ENCODE assay signal across 39 cellular contexts in the genomic region with DNA sequence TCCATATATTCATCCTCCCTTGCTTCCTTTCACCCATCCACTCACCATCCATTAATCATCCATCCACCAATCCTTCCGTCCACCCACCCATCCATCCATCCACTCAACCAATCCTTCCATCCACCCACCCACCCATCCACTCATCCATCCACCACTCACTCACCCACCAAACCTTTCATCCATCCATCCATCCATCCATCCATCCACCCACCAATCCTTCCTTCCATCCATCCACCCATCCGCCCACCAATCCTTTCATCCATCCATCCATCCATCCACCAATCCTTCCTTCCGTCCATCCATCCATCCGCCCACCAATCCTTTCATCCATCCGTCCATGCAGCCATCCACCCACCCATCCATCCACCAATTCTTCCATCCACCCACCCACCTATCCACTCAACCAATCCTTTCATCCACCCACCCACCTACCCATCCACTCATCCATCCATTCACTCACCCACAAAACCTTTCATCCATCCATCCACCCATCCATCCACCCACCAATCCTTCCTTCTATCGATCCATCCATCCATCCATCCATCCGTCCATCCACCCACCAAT. TPM values are rescaled to one million over a fixed set of nuclear protein-coding genes. Genes with fewer than 3 reads are reported as not detected.
"Had no signal": no experiment of that assay in that cellular context is flagged by ENCODE, and none has a peak within 500 bp of the region (broad histone marks: within the 10 kb centered on the region; RNA-seq: fewer than 3 reads in every experiment).

No MANE protein-coding gene starts in this region.

- H3K4me3 ChIP-seq: adrenal gland, body of pancreas, breast epithelium had no signal

- ATAC-seq: activated CD8-positive, alpha-beta T cell treated with anti-CD3 and anti-CD28 coated beads for 36 hours; activated naive CD4-positive, alpha-beta T cell treated with anti-CD3 and anti-CD28 coated beads, Interleukin-2, amount 50 U/mL, for 72 hours; activated T-cell treated with anti-CD3 and anti-CD28 coated beads, Interleukin-2, amount 50 U/mL, for 4 hours; activated T-cell treated with anti-CD3 and anti-CD28 coated beads, Interleukin-2, amount 50 U/mL, for 72 hours; activated T-helper 17 cell treated with anti-CD3 and anti-CD28 coated beads, Interleukin-2, amount 50 U/mL, for 72 hours; body of pancreas had no signal

- H3K4me3 Mint-ChIP-seq: activated B cell treated with CpG ODN at 0.5 μM for 24 hours; activated CD4-positive, alpha-beta memory T cell treated with anti-CD3 and anti-CD28 coated beads for 36 hours; activated CD4-positive, alpha-beta T cell treated with anti-CD3 and anti-CD28 coated beads, Interleukin-2, amount 10 ng/mL, durations not matched to agents 24 days and 14 days; activated CD8-positive, alpha-beta T cell treated with anti-CD3 and anti-CD28 coated beads for 36 hours; activated naive CD4-positive, alpha-beta T cell treated with anti-CD3 and anti-CD28 coated beads for 36 hours; activated naive CD8-positive, alpha-beta T cell treated with anti-CD3 and anti-CD28 coated beads for 36 hours; activated T-cell treated with anti-CD3 and anti-CD28 coated beads, Interleukin-2, amount 50 U/mL, for 4 hours; activated T-cell treated with anti-CD3 and anti-CD28 coated beads, Interleukin-2, amount 50 U/mL, for 72 hours; activated T-helper 1 cell treated with anti-CD3 and anti-CD28 coated beads, Interleukin-12 subunit alpha, Interleukin-12 subunit beta, Interleukin-2, Interleukin-4 antibody, amounts not matched to agents 30 ng/mL and 10 ng/mL and 1 ng/mL, durations not matched to agents 14 hours and 24 hours and 36 hours; activated T-helper 17 cell treated with anti-CD3 and anti-CD28 coated beads, Interleukin-2, amount 50 U/mL, for 72 hours; T-helper 1 cell treated with Interleukin-12 subunit alpha and Interleukin-12 subunit beta and Interleukin-4 antibody, amounts not matched to agents 30 μg/mL and 1 μg/mL, for 36 hours; T-helper 2 cell treated with Interferon-gamma antibody and Interleukin-4, amounts not matched to agents 5 μg/mL and 100 μg/mL, for 36 hours had no signal

- H3K9me3 Mint-ChIP-seq: activated B cell treated with CpG ODN at 0.5 μM for 24 hours; activated CD4-positive, alpha-beta memory T cell treated with anti-CD3 and anti-CD28 coated beads for 36 hours; activated CD8-positive, alpha-beta T cell treated with anti-CD3 and anti-CD28 coated beads for 36 hours; activated naive CD4-positive, alpha-beta T cell treated with anti-CD3 and anti-CD28 coated beads for 36 hours; activated naive CD8-positive, alpha-beta T cell treated with anti-CD3 and anti-CD28 coated beads for 36 hours; activated T-cell treated with anti-CD3 and anti-CD28 coated beads, Interleukin-2, amount 50 U/mL, for 4 hours; activated T-helper 17 cell treated with anti-CD3 and anti-CD28 coated beads, Interleukin-2, amount 50 U/mL, for 72 hours; T-helper 1 cell treated with Interleukin-12 subunit alpha and Interleukin-12 subunit beta and Interleukin-4 antibody, amounts not matched to agents 30 μg/mL and 1 μg/mL, for 36 hours; T-helper 2 cell treated with Interferon-gamma antibody and Interleukin-4, amounts not matched to agents 5 μg/mL and 100 μg/mL, for 36 hours had no signal

- H3K4me1 Mint-ChIP-seq: activated B cell treated with CpG ODN at 0.5 μM for 24 hours; activated T-helper 17 cell treated with anti-CD3 and anti-CD28 coated beads, Interleukin-2, amount 50 U/mL, for 72 hours had no signal

- H3K27me3 Mint-ChIP-seq: activated CD4-positive, alpha-beta T cell treated with anti-CD3 and anti-CD28 coated beads, Interleukin-2, amount 10 ng/mL, durations not matched to agents 24 days and 14 days had no signal

- H3K9me3 ChIP-seq: adrenal gland, body of pancreas, breast epithelium had no signal

- H3K27ac Mint-ChIP-seq: activated B cell treated with CpG ODN at 0.5 μM for 24 hours; activated CD4-positive, alpha-beta memory T cell treated with anti-CD3 and anti-CD28 coated beads for 36 hours; activated CD4-positive, alpha-beta T cell treated with anti-CD3 and anti-CD28 coated beads, Interleukin-2, amount 10 ng/mL, durations not matched to agents 24 days and 14 days; activated CD8-positive, alpha-beta T cell treated with anti-CD3 and anti-CD28 coated beads for 36 hours; activated naive CD4-positive, alpha-beta T cell treated with anti-CD3 and anti-CD28 coated beads for 36 hours; activated naive CD4-positive, alpha-beta T cell treated with anti-CD3 and anti-CD28 coated beads, Interleukin-2, amount 50 U/mL, for 72 hours; activated naive CD8-positive, alpha-beta T cell treated with anti-CD3 and anti-CD28 coated beads for 36 hours; activated T-cell treated with anti-CD3 and anti-CD28 coated beads, Interleukin-2, amount 50 U/mL, for 72 hours; activated T-helper 1 cell treated with anti-CD3 and anti-CD28 coated beads, Interleukin-12 subunit alpha, Interleukin-12 subunit beta, Interleukin-2, Interleukin-4 antibody, amounts not matched to agents 30 ng/mL and 10 ng/mL and 1 ng/mL, durations not matched to agents 14 hours and 24 hours and 36 hours; activated T-helper 17 cell treated with anti-CD3 and anti-CD28 coated beads, Interleukin-2, amount 50 U/mL, for 72 hours; T-helper 1 cell treated with Interleukin-12 subunit alpha and Interleukin-12 subunit beta and Interleukin-4 antibody, amounts not matched to agents 30 μg/mL and 1 μg/mL, for 36 hours; T-helper 2 cell treated with Interferon-gamma antibody and Interleukin-4, amounts not matched to agents 5 μg/mL and 100 μg/mL, for 36 hours had no signal

- H3K36me3 Mint-ChIP-seq: activated CD4-positive, alpha-beta memory T cell treated with anti-CD3 and anti-CD28 coated beads for 36 hours; activated naive CD4-positive, alpha-beta T cell treated with anti-CD3 and anti-CD28 coated beads, Interleukin-2, amount 50 U/mL, for 72 hours; activated naive CD8-positive, alpha-beta T cell treated with anti-CD3 and anti-CD28 coated beads for 36 hours had no signal

- H3K27ac ChIP-seq: adrenal gland, body of pancreas, brain microvascular endothelial cell, breast epithelium, VCaP had no signal

- DNase-seq: activated B cell treated with CpG ODN at 0.5 μM for 24 hours; activated CD4-positive, alpha-beta memory T cell treated with anti-CD3 and anti-CD28 coated beads for 36 hours; activated CD4-positive, alpha-beta T cell treated with anti-CD3 and anti-CD28 coated beads for 4 hours; activated CD4-positive, alpha-beta T cell treated with anti-CD3 and anti-CD28 coated beads, Interleukin-2, amount 10 ng/mL, durations not matched to agents 24 days and 14 days; activated CD4-positive, alpha-beta T cell treated with anti-CD3 and anti-CD28 coated beads, Interleukin-2, amount 50 U/mL, for 1 hour; activated CD4-positive, alpha-beta T cell treated with anti-CD3 and anti-CD28 coated beads, Interleukin-2, amount 50 U/mL, for 4 hours; activated CD4-positive, CD25-positive, alpha-beta regulatory T cell treated with anti-CD3 and anti-CD28 coated beads, Interleukin-2, amount 50 U/mL, for 72 hours; activated CD8-positive, alpha-beta memory T cell treated with anti-CD3 and anti-CD28 coated beads, Interleukin-2, amount 50 U/mL, for 4 hours; activated CD8-positive, alpha-beta T cell treated with anti-CD3 and anti-CD28 coated beads for 36 hours; activated effector memory CD4-positive, alpha-beta T cell treated with anti-CD3 and anti-CD28 coated beads, Interleukin-2, amount 50 U/mL, for 16 hours; activated gamma-delta T cell treated with Interleukin-2 at 50 U/mL for 16 hours; activated naive CD4-positive, alpha-beta T cell; activated naive CD4-positive, alpha-beta T cell treated with anti-CD3 and anti-CD28 coated beads for 36 hours; activated naive CD4-positive, alpha-beta T cell treated with anti-CD3 and anti-CD28 coated beads, Interleukin-2, amount 50 U/mL, for 16 hours; activated naive CD8-positive, alpha-beta T cell treated with anti-CD3 and anti-CD28 coated beads for 36 hours; activated T-cell treated with anti-CD3 and anti-CD28 coated beads for 4 hours; activated T-cell treated with anti-CD3 and anti-CD28 coated beads, Interleukin-2, amount 50 U/mL, for 1 hour; activated T-cell treated with anti-CD3 and anti-CD28 coated beads, Interleukin-2, amount 50 U/mL, for 4 hours; activated T-cell treated with anti-CD3 and anti-CD28 coated beads, Interleukin-2, amount 50 U/mL, for 72 hours; adrenal gland; amniotic stem cell; aorta; body of pancreas; brain microvascular endothelial cell; central memory CD4-positive, alpha-beta T cell; T-helper 1 cell; T-helper 2 cell; T-helper 9 cell had no signal

- H3K27me3 ChIP-seq: brain microvascular endothelial cell, breast epithelium had no signal

- FAIRE-seq: astrocyte, TTC549 had no signal

- H3K36me3 ChIP-seq: adrenal gland, brain microvascular endothelial cell, breast epithelium had no signal

- H3K4me1 ChIP-seq: body of pancreas had no signal

RNA-seq across cellular contexts. Expression of gene SBK3, which starts 3.0 kb away (rescaled TPM):
- total RNA-seq: activated B cell treated with CpG ODN at 0.5 μM for 24 hours; activated CD4-positive, alpha-beta memory T cell treated with anti-CD3 and anti-CD28 coated beads for 36 hours; activated CD4-positive, alpha-beta T cell treated with anti-CD3 and anti-CD28 coated beads, Interleukin-2, amount 10 ng/mL, durations not matched to agents 24 days and 14 days; activated CD8-positive, alpha-beta memory T cell treated with anti-CD3 and anti-CD28 coated beads for 36 hours; activated CD8-positive, alpha-beta T cell treated with anti-CD3 and anti-CD28 coated beads for 36 hours; activated naive CD4-positive, alpha-beta T cell treated with anti-CD3 and anti-CD28 coated beads for 36 hours; activated naive CD4-positive, alpha-beta T cell treated with anti-CD3 and anti-CD28 coated beads, Interleukin-2, amount 50 U/mL, for 72 hours; activated naive CD8-positive, alpha-beta T cell treated with anti-CD3 and anti-CD28 coated beads for 36 hours; activated T-cell treated with anti-CD3 and anti-CD28 coated beads, Interleukin-2, amount 50 U/mL, for 4 hours; activated T-cell treated with anti-CD3 and anti-CD28 coated beads, Interleukin-2, amount 50 U/mL, for 72 hours; activated T-helper 1 cell treated with anti-CD3 and anti-CD28 coated beads, Interleukin-12 subunit alpha, Interleukin-12 subunit beta, Interleukin-2, Interleukin-4 antibody, amounts not matched to agents 30 ng/mL and 10 ng/mL and 1 ng/mL, durations not matched to agents 14 hours and 24 hours and 36 hours; activated T-helper 17 cell treated with anti-CD3 and anti-CD28 coated beads, Interleukin-2, amount 50 U/mL, for 72 hours; body of pancreas; cerebellum had no signal
- polyA plus RNA-seq: aorta had no signal

RNA-seq across cellular contexts. Expression of gene SBK2, which starts 5.4 kb away (rescaled TPM):
- total RNA-seq: activated B cell treated with CpG ODN at 0.5 μM for 24 hours; activated CD4-positive, alpha-beta memory T cell treated with anti-CD3 and anti-CD28 coated beads for 36 hours; activated CD4-positive, alpha-beta T cell treated with anti-CD3 and anti-CD28 coated beads, Interleukin-2, amount 10 ng/mL, durations not matched to agents 24 days and 14 days; activated CD8-positive, alpha-beta memory T cell treated with anti-CD3 and anti-CD28 coated beads for 36 hours; activated CD8-positive, alpha-beta T cell treated with anti-CD3 and anti-CD28 coated beads for 36 hours; activated naive CD4-positive, alpha-beta T cell treated with anti-CD3 and anti-CD28 coated beads for 36 hours; activated naive CD4-positive, alpha-beta T cell treated with anti-CD3 and anti-CD28 coated beads, Interleukin-2, amount 50 U/mL, for 72 hours; activated naive CD8-positive, alpha-beta T cell treated with anti-CD3 and anti-CD28 coated beads for 36 hours; activated T-cell treated with anti-CD3 and anti-CD28 coated beads, Interleukin-2, amount 50 U/mL, for 4 hours; activated T-cell treated with anti-CD3 and anti-CD28 coated beads, Interleukin-2, amount 50 U/mL, for 72 hours; activated T-helper 1 cell treated with anti-CD3 and anti-CD28 coated beads, Interleukin-12 subunit alpha, Interleukin-12 subunit beta, Interleukin-2, Interleukin-4 antibody, amounts not matched to agents 30 ng/mL and 10 ng/mL and 1 ng/mL, durations not matched to agents 14 hours and 24 hours and 36 hours; activated T-helper 17 cell treated with anti-CD3 and anti-CD28 coated beads, Interleukin-2, amount 50 U/mL, for 72 hours; adrenal gland; aorta; body of pancreas; breast epithelium; cerebellum had no signal
- polyA plus RNA-seq: adrenal gland, aorta had no signal
